In genomic region chr6:122406187-122406586, GRCh38 we compare ENCODE assay signal across 25 cellular contexts. TPM values are rescaled to one million over a fixed set of nuclear protein-coding genes. Genes with fewer than 3 reads are reported as not detected.
A peak's percentile ranks its signal among the peaks of the same experiment; 100 is the strongest.
DNase-seq lines count a peak whose midpoint lies in the region; ATAC-seq and TF ChIP-seq lines count a peak whose summit lies in the region.
"Had no signal": no experiment of that assay in that cellular context is flagged by ENCODE, and none has a peak within 500 bp of the region (broad histone marks: within the 10 kb centered on the region; RNA-seq: fewer than 3 reads in every experiment).

No MANE protein-coding gene starts in this region.

- TF ChIP-seq CTCF in Caco-2 (IDR thresholded peaks at IDR 0.05; ENCODE audit: insufficient read depth in 1 of 2, low read depth in 1 of 2, low read length in 1 of 2, severe bottlenecking in 1 of 2, unreplicated experiment in 1 of 2) = no peak
- no peak for TF ChIP-seq CTCF in psoas muscle (IDR thresholded peaks at IDR 0.05)
- no peak for TF ChIP-seq CTCF in hepatocyte (IDR thresholded peaks at IDR 0.05; ENCODE audit: poor library complexity)

- no peak overlapping the region for H3K4me2 ChIP-seq in hepatocyte
- H3K4me2 ChIP-seq: SK-N-SH had no signal

- H3K27ac ChIP-seq in psoas muscle = peak overlapping the region; percentile 57
- H3K27ac ChIP-seq in hepatocyte = no peak overlapping the region
- H3K27ac ChIP-seq: BLaER1 had no signal

- H3K9me3 ChIP-seq in Caco-2 = no peaks in the 10 kb centered on the region
- H3K9me3 ChIP-seq in psoas muscle = no peaks in the 10 kb centered on the region
- H3K9me3 ChIP-seq in hepatocyte (ENCODE audit: low read depth) = no peaks in the 10 kb centered on the region
- H3K9me3 ChIP-seq: HAP-1, SK-N-SH had no signal

- no peaks in the 10 kb centered on the region for H3K9me2 ChIP-seq in hepatocyte (replicated peaks; ENCODE audit: insufficient read depth)
- H3K9me2 ChIP-seq: SK-N-SH had no signal

- H3K36me3 ChIP-seq in Caco-2 (ENCODE audit: control insufficient read depth, insufficient read depth, low read length) (no peaks in the 10 kb centered on the region), psoas muscle (ENCODE audit: insufficient read depth in 1 of 2, low read depth in 1 of 2) (no peaks in the 10 kb centered on the region), hepatocyte (replicated peaks; ENCODE audit: insufficient read depth, low read depth) (no peaks in the 10 kb centered on the region)
- H3K36me3 ChIP-seq: HAP-1 had no signal

- CTCF ChIA-PET in activated CD4-positive, alpha-beta T cell treated with anti-CD3 and anti-CD28 coated beads for 36 hours (lab: Charles Lee) = interaction anchor here (0.9 kb wide), 2 partner anchors 12 to 20 kb away, joined by 3 to 4 read pairs; no protein-coding TSS in a partner anchor
- CTCF ChIA-PET in Caco-2 (lab: Charles Lee) = no interaction called here

- H4K20me1 ChIP-seq in hepatocyte (ENCODE audit: insufficient read depth, poor library complexity, severe bottlenecking) = peaks cover 19% of the 10 kb centered on the region

- peaks cover 7% of the 10 kb centered on the region for H3K9me3 Mint-ChIP-seq in activated CD4-positive, alpha-beta T cell treated with anti-CD3 and anti-CD28 coated beads for 36 hours (ENCODE audit: low read depth)
- no peaks in the 10 kb centered on the region for H3K9me3 Mint-ChIP-seq in Caco-2 (ENCODE audit: unreplicated experiment)
- peaks cover 7% of the 10 kb centered on the region for H3K9me3 Mint-ChIP-seq in activated T-helper 17 cell treated with anti-CD3 and anti-CD28 coated beads, Interleukin-2, amount 50 U/mL, for 72 hours
- H3K9me3 Mint-ChIP-seq: CD8-positive, alpha-beta memory T cell; HFFc6 had no signal

- no peak for ATAC-seq in activated CD4-positive, alpha-beta T cell treated with anti-CD3 and anti-CD28 coated beads for 36 hours
- ATAC-seq in psoas muscle = no peak
- ATAC-seq in activated T-helper 17 cell treated with anti-CD3 and anti-CD28 coated beads, Interleukin-2, amount 50 U/mL, for 72 hours (replicated peaks) = no peak
- ATAC-seq: K562, PC-3 had no signal

- 83 to 96% (median 95%) methylated on average over 1 of the region's 1 CpG for WGBS in psoas muscle, 3 donors
- WGBS in hepatocyte (ENCODE audit: low lambda C conversion rate, missing lambda C conversion rate) = 88% methylated on average over 1 of the region's 1 CpG

- H2AFZ ChIP-seq in hepatocyte = no peak overlapping the region

- no peaks in the 10 kb centered on the region for H3K27me3 ChIP-seq in Caco-2 (replicated peaks; ENCODE audit: control insufficient read depth, insufficient read depth, low read length)
- H3K27me3 ChIP-seq in psoas muscle (ENCODE audit: insufficient read depth in 3 of 3, low read length in 2 of 3) = no peaks in the 10 kb centered on the region
- no peaks in the 10 kb centered on the region for H3K27me3 ChIP-seq in hepatocyte
- H3K27me3 ChIP-seq: BLaER1 had no signal

- H3K27ac Mint-ChIP-seq in activated CD4-positive, alpha-beta T cell treated with anti-CD3 and anti-CD28 coated beads for 36 hours = peak overlapping the region; percentile 56
- peak overlapping the region; percentile 34 for H3K27ac Mint-ChIP-seq in Caco-2 (ENCODE audit: unreplicated experiment)
- no peak overlapping the region for H3K27ac Mint-ChIP-seq in activated T-helper 17 cell treated with anti-CD3 and anti-CD28 coated beads, Interleukin-2, amount 50 U/mL, for 72 hours
- H3K27ac Mint-ChIP-seq: HFFc6 had no signal

- 0 out of 2 replicates have a peak, but pooled peaks cover under 1% of the 10 kb centered on the region for H3K4me1 ChIP-seq in Caco-2
- H3K4me1 ChIP-seq in psoas muscle = peaks cover 64% of the 10 kb centered on the region
- H3K4me1 ChIP-seq in hepatocyte (ENCODE audit: insufficient read depth) = peaks cover 7% of the 10 kb centered on the region

- H3K27me3 Mint-ChIP-seq in activated CD4-positive, alpha-beta T cell treated with anti-CD3 and anti-CD28 coated beads for 36 hours = no peaks in the 10 kb centered on the region
- H3K27me3 Mint-ChIP-seq in Caco-2 (ENCODE audit: insufficient read depth, unreplicated experiment) = no peaks in the 10 kb centered on the region
- H3K27me3 Mint-ChIP-seq in activated T-helper 17 cell treated with anti-CD3 and anti-CD28 coated beads, Interleukin-2, amount 50 U/mL, for 72 hours = no peaks in the 10 kb centered on the region
- H3K27me3 Mint-ChIP-seq: CD8-positive, alpha-beta memory T cell had no signal

- H3K4me1 Mint-ChIP-seq in activated CD4-positive, alpha-beta T cell treated with anti-CD3 and anti-CD28 coated beads for 36 hours = peaks cover 88% of the 10 kb centered on the region
- H3K4me1 Mint-ChIP-seq in Caco-2 (ENCODE audit: low read depth, unreplicated experiment) = peaks cover under 1% of the 10 kb centered on the region
- H3K4me1 Mint-ChIP-seq in activated T-helper 17 cell treated with anti-CD3 and anti-CD28 coated beads, Interleukin-2, amount 50 U/mL, for 72 hours = peaks cover 25% of the 10 kb centered on the region

- BruUV-seq in Caco-2 (replicated peaks; lab: Mats Ljungman, UMichigan) = no TSS peak

- POLR2A ChIA-PET in activated CD4-positive, alpha-beta T cell treated with anti-CD3 and anti-CD28 coated beads for 36 hours (lab: Charles Lee) = no interaction called here
- POLR2A ChIA-PET in Caco-2 (lab: Charles Lee) = no interaction called here

- no peak for DNase-seq in activated CD4-positive, alpha-beta T cell treated with anti-CD3 and anti-CD28 coated beads for 36 hours
- no peak for DNase-seq in activated CD4-positive, alpha-beta T cell treated with anti-CD3 and anti-CD28 coated beads, Interleukin-2, amount 50 U/mL, for 4 hours
- DNase-seq in Caco-2 (no peak), NCI-H82 treated with DMSO at 0.1 percent for 48 hours (lab: John Stamatoyannopoulos, UW; ENCODE audit: unreplicated experiment) (peak; percentile 39), psoas muscle (no peak), hepatocyte (ENCODE audit: low spot score) (no peak), NAMALWA (ENCODE audit: low spot score) (no peak)
- DNase-seq: 8988T; CD8-positive, alpha-beta memory T cell; DMS153; GOT3; HFFc6; Kasumi-1; MV-4-11; NCI-H2029; NCI-H345; NCI-H524; NCI-H748 treated with DMSO at 0.1 percent for 48 hours; NK-92 treated with Interleukin-12 subunit alpha and Interleukin-12 subunit beta, amount 100 ng/mL, for 24 hours; SK-N-SH had no signal

- intact Hi-C loops in activated CD4-positive, alpha-beta T cell treated with anti-CD3 and anti-CD28 coated beads for 36 hours (cut with DNase I, micrococcal nuclease) = no loop called here
- intact Hi-C loops in Caco-2 (cut with micrococcal nuclease; ENCODE audit: unreplicated experiment) = no loop called here
- intact Hi-C loops in psoas muscle (cut with DNase I) = no loop called here

- no peak overlapping the region for H3K4me3 Mint-ChIP-seq in activated CD4-positive, alpha-beta T cell treated with anti-CD3 and anti-CD28 coated beads for 36 hours
- no peak overlapping the region for H3K4me3 Mint-ChIP-seq in Caco-2 (ENCODE audit: unreplicated experiment)
- no peak overlapping the region for H3K4me3 Mint-ChIP-seq in activated T-helper 17 cell treated with anti-CD3 and anti-CD28 coated beads, Interleukin-2, amount 50 U/mL, for 72 hours
- H3K4me3 Mint-ChIP-seq: HFFc6 had no signal

- H3K36me3 Mint-ChIP-seq in activated CD4-positive, alpha-beta T cell treated with anti-CD3 and anti-CD28 coated beads for 36 hours (ENCODE audit: low read depth) = peaks cover 45% of the 10 kb centered on the region
- peaks cover 2% of the 10 kb centered on the region for H3K36me3 Mint-ChIP-seq in Caco-2 (ENCODE audit: insufficient read depth, unreplicated experiment)
- peaks cover 24% of the 10 kb centered on the region for H3K36me3 Mint-ChIP-seq in activated T-helper 17 cell treated with anti-CD3 and anti-CD28 coated beads, Interleukin-2, amount 50 U/mL, for 72 hours (ENCODE audit: low read depth)

- no peak overlapping the region for H3K4me3 ChIP-seq in Caco-2 (ENCODE audit: low read depth, low read length)
- no peak overlapping the region for H3K4me3 ChIP-seq in psoas muscle
- H3K4me3 ChIP-seq in hepatocyte = no peak overlapping the region
- H3K4me3 ChIP-seq: BLaER1, HAP-1, K562 had no signal

- H3K79me2 ChIP-seq in hepatocyte = peaks cover 100% of the 10 kb centered on the region

RNA-seq across cellular contexts. Expression of gene HSF2, which starts 6.7 kb away (rescaled TPM):
- 10 to 100 TPM; 18.1 to 20.6 TPM for total RNA-seq in activated CD4-positive, alpha-beta T cell treated with anti-CD3 and anti-CD28 coated beads for 36 hours
- 12.1 and 12.3 TPM in 2 replicates for total RNA-seq in Caco-2 (2022)
- 10 to 100 TPM; 17.9 to 58.2 (median 21.7) TPM for total RNA-seq in psoas muscle
- 10 to 100 TPM in 2 of 3 donors, 1 to 10 TPM in 1; 7.0 to 51.4 (median 23.8) TPM for polyA plus RNA-seq in psoas muscle
- 10 to 100 TPM; 11.6 to 14.0 TPM for total RNA-seq in activated T-helper 17 cell treated with anti-CD3 and anti-CD28 coated beads, Interleukin-2, amount 50 U/mL, for 72 hours
- 36.8 and 37.9 TPM in 2 replicates for total RNA-seq in hepatocyte
- 14.5 and 17.5 TPM in 2 replicates for polyA plus RNA-seq in hepatocyte
